9 cellular contexts compared by ENCODE assay signal in genomic region chr2:69582582-69583176, GRCh38.
DNase-seq lines count a peak whose midpoint lies in the region; TF ChIP-seq lines count a peak whose summit lies in the region.
"Had no signal": no experiment of that assay in that cellular context is flagged by ENCODE, and none has a peak within 500 bp of the region (broad histone marks: within the 10 kb centered on the region; RNA-seq: fewer than 3 reads in every experiment).

No MANE protein-coding gene starts in this region.

- no peaks in the 10 kb centered on the region for H3K36me3 ChIP-seq in ascending aorta

- peak overlapping the region; percentile 4 for H3K4me3 ChIP-seq in HL-60 (replicated peaks; ENCODE audit: insufficient read depth, low read length)
- H3K4me3 ChIP-seq in ascending aorta = no peak overlapping the region

- DNase-seq in CD1c-positive myeloid dendritic cell (ENCODE audit: extremely low spot score) (peak; percentile 67), HL-60 (ENCODE audit: low read depth in 1 of 2, low spot score in 1 of 2) (peak; percentile 18 to 60), ascending aorta (ENCODE audit: low spot score in 2 of 2) (no peak), medulla oblongata (ENCODE audit: extremely low spot score) (peak; percentile 40), COLO668 (lab: John Stamatoyannopoulos, UW; ENCODE audit: unreplicated experiment) (no peak), NCI-H748 treated with DMSO at 0.1 percent for 48 hours (lab: John Stamatoyannopoulos, UW) (no peak), NOMO-1 treated with DMSO at 0.1 percent for 48 hours (lab: John Stamatoyannopoulos, UW; ENCODE audit: unreplicated experiment) (no peak), NOMO-1 treated with dmso at 0.1 percent for 144 hours (lab: John Stamatoyannopoulos, UW; ENCODE audit: unreplicated experiment) (no peak)
- DNase-seq: stimulated activated CD4-positive, alpha-beta T cell treated with anti-CD3 and anti-CD28 coated beads, Interleukin-4, amount 100 ng/mL, for 4 hours had no signal

- TF ChIP-seq CTCF in HL-60 (IDR thresholded peaks at IDR 0.05; ENCODE audit: insufficient read depth, low read length) = no peak
- TF ChIP-seq CTCF in ascending aorta (IDR thresholded peaks at IDR 0.05) = no peak

- no peaks in the 10 kb centered on the region for H3K9me3 ChIP-seq in ascending aorta

- intact Hi-C loops in ascending aorta (cut with DNase I) = no loop called here

- H3K27ac ChIP-seq in HL-60 (replicated peaks) (peak overlapping the region; percentile 81), ascending aorta (peak overlapping the region; percentile 2 to 14)

- peaks cover 0 to 9% of the 10 kb centered on the region in 2 donors for H3K4me1 ChIP-seq in ascending aorta

- H3K27me3 ChIP-seq in HL-60 (ENCODE audit: insufficient read depth, poor library complexity, severe bottlenecking) (no peaks in the 10 kb centered on the region), ascending aorta (no peaks in the 10 kb centered on the region)

Comparison
In these comparisons a context has a peak if more than half of its experiments do, and no peak if none do; other contexts are left out.
1. DNase-seq: peak in CD1c-positive myeloid dendritic cell (single experiment), HL-60 (2 of 2) and medulla oblongata (single experiment); none in ascending aorta (0 of 2), COLO668 (single experiment), NCI-H748 treated with DMSO at 0.1 percent for 48 hours (single experiment), NOMO-1 treated with DMSO at 0.1 percent for 48 hours (single experiment) and NOMO-1 treated with dmso at 0.1 percent for 144 hours (single experiment).